In the genomic region with DNA sequence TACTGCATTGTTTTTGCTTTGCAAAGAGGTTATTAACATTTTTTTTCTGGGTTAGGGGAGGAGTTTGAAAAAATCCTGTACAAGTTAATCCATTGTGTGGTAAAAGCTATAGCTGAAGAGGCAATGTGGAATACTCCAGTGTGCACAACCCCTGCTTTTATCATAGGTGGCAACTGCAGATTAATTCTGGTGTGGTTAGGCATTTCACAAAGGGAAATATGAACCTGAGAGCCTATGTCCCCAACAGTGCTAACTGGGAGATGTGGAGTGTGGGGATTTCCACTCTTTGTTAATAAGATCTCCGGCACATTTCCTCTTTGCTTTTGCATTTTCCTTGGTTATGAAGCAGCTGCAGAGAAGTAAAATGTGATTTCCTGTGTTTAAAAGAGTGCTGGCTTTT, we compare ENCODE assay signal across 9 cellular contexts. TPM values are rescaled to one million over a fixed set of nuclear protein-coding genes. Genes with fewer than 3 reads are reported as not detected.
DNase-seq lines count a peak whose midpoint lies in the region; ATAC-seq, FAIRE-seq and TF ChIP-seq lines count a peak whose summit lies in the region.
"Had no signal": no experiment of that assay in that cellular context is flagged by ENCODE, and none has a peak within 500 bp of the region (broad histone marks: within the 10 kb centered on the region; RNA-seq: fewer than 3 reads in every experiment).

No MANE protein-coding gene starts in this region.

- no peak overlapping the region for H2BK15ac ChIP-seq in IMR-90 (ENCODE audit: low read depth, low read length)

- POLR2A ChIA-PET in IMR-90 (lab: Charles Lee; ENCODE audit: unreplicated experiment), result no interaction called here
- POLR2A ChIA-PET in GM12878 (lab: Charles Lee), result interaction anchor here (1.3 kb wide), 1 partner anchor 672 kb away, joined by 4 read pairs; no protein-coding TSS in a partner anchor

- no peak overlapping the region for H3K56ac ChIP-seq in IMR-90 (ENCODE audit: extremely low read depth, insufficient read depth, low read length)

- H4K5ac ChIP-seq in IMR-90 (ENCODE audit: low read depth, low read length), result no peak overlapping the region

- H3K9ac ChIP-seq in IMR-90 (ENCODE audit: low read depth, low read length), result no peak overlapping the region; the same call in 1 of the 2 replicates
- no peak overlapping the region; the same call in 1 of the 2 replicates for H3K9ac ChIP-seq in GM12878 (ENCODE audit: control insufficient read depth, insufficient read depth, low read length)

- H2BK20ac ChIP-seq in IMR-90 (ENCODE audit: low read depth, low read length), result peak overlapping the region; percentile 38; the same call in 1 of the 2 replicates

- H4K8ac ChIP-seq in IMR-90 (ENCODE audit: low read depth in 2 of 2, low read length in 2 of 2), result no peak overlapping the region

- ATAC-seq in IMR-90 (ENCODE audit: low read depth), result no peak; the same call in 1 of the 2 replicates
- peak; percentile 77 for ATAC-seq in GM12878

- TF ChIP-seq POLR2A in IMR-90 (IDR thresholded peaks at IDR 0.05; ENCODE audit: low read depth, low read length) (no peak), GM12878 (IDR thresholded peaks at IDR 0.05; ENCODE audit: low read depth, low read length) (no peak), stomach (IDR thresholded peaks at IDR 0.05) (no peak)

- H3K4ac ChIP-seq in IMR-90 (ENCODE audit: low read depth, low read length), result no peak overlapping the region

- TF ChIP-seq EP300 in GM12878 (IDR thresholded peaks at IDR 0.05; ENCODE audit: borderline replicate concordance in 1 of 2, control insufficient read depth in 1 of 2, low read depth in 2 of 2, low read length in 2 of 2) (no peak), stomach (IDR thresholded peaks at IDR 0.05) (no peak)

- H2AK5ac ChIP-seq in IMR-90 (ENCODE audit: low read depth, low read length), result no peak overlapping the region

- H3K36me3 ChIP-seq in IMR-90 (ENCODE audit: control insufficient read depth, insufficient read depth, low read length) (peaks cover 3% of the 10 kb centered on the region), GM12878 (ENCODE audit: control insufficient read depth in 2 of 2, insufficient read depth in 2 of 2, low read length in 1 of 2) (0 out of 4 replicates have a peak, but pooled peaks cover 1 to 6% of the 10 kb centered on the region in 2 experiments), stomach (peaks cover 0 to 28% (median 8%) of the 10 kb centered on the region in 4 donors)

- intact Hi-C loops in IMR-90 (cut with micrococcal nuclease) (loop anchor here (5.0 kb wide), 1 partner anchor 136 kb away; a partner anchor contains a TSS), GM12878 (cut with micrococcal nuclease; ENCODE audit: unreplicated experiment) (no loop called here), stomach (cut with DNase I; ENCODE audit: low total_unique reads) (no loop called here)

- H2BK5ac ChIP-seq in IMR-90 (ENCODE audit: low read depth, low read length, poor library complexity, severe bottlenecking), result peak overlapping the region; percentile 4

- RAD21 ChIA-PET in GM12878 (lab: Charles Lee; ENCODE audit: unreplicated experiment), result interaction anchor here (0.6 to 2.7 kb wide), 7 partner anchors 9 to 250 kb away, joined by 3 to 10 read pairs (median 5); a partner anchor contains a TSS

- SMC1A ChIA-PET in GM12878 (lab: Charles Lee; ENCODE audit: uncharacterized antibody, unreplicated experiment), result interaction anchor here (0.9 to 5.9 kb wide), 9 partner anchors 10 to 364 kb away, joined by 3 to 41 read pairs (median 5); a partner anchor contains a TSS

- H2AFZ ChIP-seq in IMR-90 (replicated peaks; ENCODE audit: low read length, poor library complexity) (no peak overlapping the region), GM12878 (ENCODE audit: control insufficient read depth, low read depth, low read length) (no peak overlapping the region)

- no peaks in the 10 kb centered on the region for H3K27me3 ChIP-seq in IMR-90 (ENCODE audit: control insufficient read depth, insufficient read depth, low read length)
- H3K27me3 ChIP-seq in GM12878 (replicated peaks in 1 of 2; ENCODE audit: control insufficient read depth in 2 of 2, insufficient read depth in 2 of 2, low read length in 1 of 2), result no peaks in the 10 kb centered on the region
- no peaks in the 10 kb centered on the region for H3K27me3 ChIP-seq in stomach

- peak; percentile 19 for DNase-seq in GM03348 (ENCODE audit: low spot score)
- DNase-seq in IMR-90, result peak; percentile 79
- no peak for DNase-seq in GM12878 (ENCODE audit: low read depth, low spot score)
- peak; percentile 52 for DNase-seq in myocyte (ENCODE audit: low read depth)
- no peak for DNase-seq in caudate nucleus (lab: John Stamatoyannopoulos, UW)
- DNase-seq in SK-N-DZ (ENCODE audit: low spot score), result no peak
- DNase-seq in stomach, result no peak
- no peak for DNase-seq in NCI-H2029 treated with DMSO at 0.1 percent for 48 hours (lab: John Stamatoyannopoulos, UW)
- DNase-seq: activated naive CD8-positive, alpha-beta T cell treated with anti-CD3 and anti-CD28 coated beads, Interleukin-2, amount 10 ng/mL, durations not matched to agents 7 days and 5 days had no signal

- H3K9me3 ChIP-seq in IMR-90 (ENCODE audit: control insufficient read depth, insufficient read depth, low read length), result no peaks in the 10 kb centered on the region
- H3K9me3 ChIP-seq in GM12878 (replicated peaks; ENCODE audit: control insufficient read depth, insufficient read depth, low read length), result no peaks in the 10 kb centered on the region
- no peaks in the 10 kb centered on the region for H3K9me3 ChIP-seq in stomach

- peak overlapping the region; percentile 24; the same call in 1 of the 2 replicates for H3K18ac ChIP-seq in IMR-90 (ENCODE audit: low read depth, low read length)

- BruUV-seq in IMR-90 (replicated peaks; lab: Mats Ljungman, UMichigan) (no TSS peak), GM12878 (replicated peaks; lab: Mats Ljungman, UMichigan) (TSS peak; percentile 49)

- H4K20me1 ChIP-seq in IMR-90 (ENCODE audit: insufficient read depth, low read length) (no peaks in the 10 kb centered on the region), GM12878 (ENCODE audit: control insufficient read depth, insufficient read depth) (no peaks in the 10 kb centered on the region)

- TF ChIP-seq RAD21 in IMR-90 (IDR thresholded peaks at IDR 0.05; ENCODE audit: low read length) (no peak), GM12878 (IDR thresholded peaks at IDR 0.05; ENCODE audit: insufficient read depth, low read depth, low read length) (no peak)

- no peak for TF ChIP-seq CTCF in IMR-90 (conservative IDR thresholded peaks at IDR 0.05; ENCODE audit: low read depth, low read length)
- no peak for TF ChIP-seq CTCF in GM12878 (IDR thresholded peaks at IDR 0.05 in 2 of 3, conservative IDR thresholded peaks at IDR 0.05 in 1 of 3; ENCODE audit: control insufficient read depth in 2 of 3, extremely low read depth in 1 of 3, insufficient read depth in 1 of 3, low read depth in 3 of 3, low read length in 3 of 3)
- no peak for TF ChIP-seq CTCF in stomach (IDR thresholded peaks at IDR 0.05)

- in situ Hi-C loops in IMR-90 (cut with MboI; ENCODE audit: low sequenced_read_pairs) (no loop called here), GM12878 (cut with MboI) (no loop called here)

- H3K4me2 ChIP-seq in IMR-90 (ENCODE audit: low read depth, low read length), result peak overlapping the region; percentile 61; the same call in 1 of the 2 replicates
- peak overlapping the region; percentile 51 for H3K4me2 ChIP-seq in GM12878 (ENCODE audit: control insufficient read depth, insufficient read depth)

- H2AK9ac ChIP-seq in IMR-90 (replicated peaks; ENCODE audit: low read depth, low read length, poor library complexity), result no peak overlapping the region

- H3K79me1 ChIP-seq in IMR-90 (ENCODE audit: low read depth in 1 of 2, low read length in 2 of 2), result peaks cover 8 to 31% of the 10 kb centered on the region in 2 experiments; a peak in 3 of 4 replicates

- CTCF ChIA-PET in IMR-90 (lab: Yijun Ruan, JAX) (interaction anchor here (0.6 to 2.0 kb wide), 2 partner anchors 15 to 531 kb away, joined by 3 to 6 read pairs; no protein-coding TSS in a partner anchor), GM12878 (lab: Yijun Ruan, JAX) (interaction anchor here (0.6 to 3.4 kb wide), 7 partner anchors 14 to 258 kb away, joined by 3 to 28 read pairs (median 4); a partner anchor contains a TSS)

- dilution Hi-C loops in IMR-90 (cut with HindIII; ENCODE audit: low sequenced_read_pairs, unreplicated experiment), result no loop called here

- peaks cover 1% of the 10 kb centered on the region for H3K79me2 ChIP-seq in GM12878 (ENCODE audit: control insufficient read depth, insufficient read depth, low read length)

- no peak overlapping the region for H3K23ac ChIP-seq in IMR-90 (ENCODE audit: low read depth, low read length)

- FAIRE-seq in GM12878 (lab: Jason Lieb, UNC), result peak; percentile 71

- H3K4me1 ChIP-seq in IMR-90 (ENCODE audit: control insufficient read depth, insufficient read depth, low read length) (peaks cover 11% of the 10 kb centered on the region), GM12878 (ENCODE audit: control insufficient read depth, insufficient read depth, low read length) (peaks cover 15% of the 10 kb centered on the region), stomach (peaks cover 4 to 32% (median 8%) of the 10 kb centered on the region in 4 donors)

- no peak overlapping the region for H4K91ac ChIP-seq in IMR-90 (ENCODE audit: insufficient read depth, low read depth, low read length)

- H3K4me3 ChIP-seq in IMR-90 (ENCODE audit: insufficient read depth, low read depth, low read length), result no peak overlapping the region
- H3K4me3 ChIP-seq in GM12878, result peak overlapping the region; percentile 20; the same call in 1 of the 2 replicates
- H3K4me3 ChIP-seq in stomach, result no peak overlapping the region

- WGBS in IMR-90 (ENCODE audit: extremely low coverage in 2 of 2, insufficient read length in 1 of 2), 2 experiments, result no CpG with 5 or more reads among the region's 1 CpG
- 0% methylated on average over 1 of the region's 1 CpG for WGBS in GM12878 (ENCODE audit: insufficient coverage, insufficient replicate concordance, low lambda C conversion rate, missing lambda C conversion rate)
- 10 to 18% (median 12%) methylated on average over 1 of the region's 1 CpG for WGBS in stomach, 5 donors

- H3K14ac ChIP-seq in IMR-90 (replicated peaks; ENCODE audit: low read depth, low read length), result peak overlapping the region; percentile 81; the same call in 1 of the 2 replicates

- H3K9me1 ChIP-seq in IMR-90 (ENCODE audit: insufficient read depth, low read length), result peaks cover 7% of the 10 kb centered on the region

- H2BK120ac ChIP-seq in IMR-90 (ENCODE audit: low read depth, low read length), result peak overlapping the region; percentile 39; the same call in 1 of the 2 replicates

- no peak overlapping the region for H3K27ac ChIP-seq in IMR-90 (ENCODE audit: insufficient read depth, low read length)
- peak overlapping the region; percentile 45 for H3K27ac ChIP-seq in GM12878 (ENCODE audit: control insufficient read depth, insufficient read depth)
- no peak overlapping the region for H3K27ac ChIP-seq in caudate nucleus (ENCODE audit: low read depth, low read length)
- H3K27ac ChIP-seq in stomach, result peak overlapping the region in 2 of 5 donors; percentile 47 to 59

RNA-seq across cellular contexts. Expression of a gene that starts 33.6 kb away (rescaled TPM):
- total RNA-seq in IMR-90 (2012; rRNA removed), result 41.1 and 50.5 TPM in 2 replicates
- polyA plus RNA-seq in IMR-90 (2012; rRNA removed), result 18.0 and 19.2 TPM in 2 replicates
- polyA plus RNA-seq in IMR-90 (2012; cell fraction: cytosol; rRNA removed), result 7.0 and 14.9 TPM in 2 replicates
- 12.4 and 42.4 TPM in 2 replicates for polyA plus RNA-seq in IMR-90 (2012; cell fraction: nucleus; rRNA removed; ENCODE audit: low replicate concordance)
- total RNA-seq in GM12878 (2013; cell fraction: nucleolus; rRNA removed), result 54.6 and 61.7 TPM in 2 replicates
- total RNA-seq in GM12878 (2014; rRNA removed), result 41.4 and 41.5 TPM in 2 replicates
- 48.3 and 53.2 TPM in 2 replicates for total RNA-seq in GM12878 (2014; rRNA removed; fragmentation: Illumina TruSeq; extraction: Trizol)
- 37.5 and 41.2 TPM in 2 replicates for total RNA-seq in GM12878 (2021)
- polyA plus RNA-seq in GM12878 (2011; ENCODE audit: low read depth), result 26.0 TPM
- 55.9 and 62.6 TPM in 2 replicates for polyA plus RNA-seq in GM12878 (2011; rRNA removed)
- 37.4 and 42.9 TPM in 2 replicates for polyA plus RNA-seq in GM12878 (2011; cell fraction: cytosol; rRNA removed)
- polyA plus RNA-seq in GM12878 (2011; cell fraction: nucleus; rRNA removed), result 26.1 TPM in 2 replicates
- 26.6 and 30.1 TPM in 2 replicates for polyA plus RNA-seq in GM12878 (2012)
- polyA plus RNA-seq in GM12878 (2014; fragmentation: Illumina TruSeq; extraction: Trizol), result 61.3 and 70.3 TPM in 2 replicates
- 10 to 100 TPM; 45.2 TPM for polyA plus RNA-seq in GM12878 (2014; fragmentation: Nextera tagmentation; extraction: Ambion mirVana)
- 38.3 and 38.8 TPM in 2 replicates for polyA plus RNA-seq in GM12878 (2014; rRNA removed)
- 10 to 100 TPM; 48.2 to 50.9 TPM for polyA plus RNA-seq in GM12878 (2016; fragmentation: Nextera tagmentation; extraction: Ambion mirVana)
- polyA minus RNA-seq in GM12878 (2011; rRNA and poly(A)+ RNA removed), result 49.0 and 52.5 TPM in 2 replicates
- polyA minus RNA-seq in GM12878 (2011; cell fraction: cytosol; rRNA and poly(A)+ RNA removed), result 4.7 and 7.5 TPM in 2 replicates
- 19.8 and 35.6 TPM in 2 replicates for polyA minus RNA-seq in GM12878 (2011; cell fraction: nucleus; rRNA and poly(A)+ RNA removed)
- total RNA-seq in myocyte, result 38.4 and 39.1 TPM in 2 replicates
- 21.2 TPM for polyA plus RNA-seq in myocyte (2012)
- 37.1 and 40.1 TPM in 2 replicates for polyA plus RNA-seq in SK-N-DZ (2014; cell fraction: cytosol; rRNA removed)
- 24.7 and 25.4 TPM in 2 replicates for polyA plus RNA-seq in SK-N-DZ (2014; cell fraction: nucleus; rRNA removed)
- 10 to 100 TPM; 36.9 to 79.0 (median 52.1) TPM for total RNA-seq in stomach
- polyA plus RNA-seq in stomach, result 10 to 100 TPM in 1 of 3 donors, 1 to 10 TPM in 2; 6.6 to 13.8 (median 9.1) TPM

RNA-seq across cellular contexts. Expression of a gene that starts 34.2 kb away (rescaled TPM):
- total RNA-seq in IMR-90 (2012; rRNA removed), result 17.0 and 31.1 TPM in 2 replicates
- polyA plus RNA-seq in IMR-90 (2012; rRNA removed), result 13.0 and 15.9 TPM in 2 replicates
- 2.2 and 3.3 TPM in 2 replicates for polyA plus RNA-seq in IMR-90 (2012; cell fraction: cytosol; rRNA removed)
- 1.8 and 10.6 TPM in 2 replicates for polyA plus RNA-seq in IMR-90 (2012; cell fraction: nucleus; rRNA removed; ENCODE audit: low replicate concordance)
- total RNA-seq in GM12878 (2013; cell fraction: nucleolus; rRNA removed), result 40.8 and 43.9 TPM in 2 replicates
- total RNA-seq in GM12878 (2014; rRNA removed), result 36.2 and 44.6 TPM in 2 replicates
- 49.2 and 49.5 TPM in 2 replicates for total RNA-seq in GM12878 (2014; rRNA removed; fragmentation: Illumina TruSeq; extraction: Trizol)
- 29.9 and 35.8 TPM in 2 replicates for total RNA-seq in GM12878 (2021)
- polyA plus RNA-seq in GM12878 (2011; ENCODE audit: low read depth), result 43.1 TPM
- 41.8 and 59.9 TPM in 2 replicates for polyA plus RNA-seq in GM12878 (2011; rRNA removed)
- 10.5 and 11.0 TPM in 2 replicates for polyA plus RNA-seq in GM12878 (2011; cell fraction: cytosol; rRNA removed)
- polyA plus RNA-seq in GM12878 (2011; cell fraction: nucleus; rRNA removed), result 14.7 and 18.4 TPM in 2 replicates
- 43.8 and 46.6 TPM in 2 replicates for polyA plus RNA-seq in GM12878 (2012)
- 38.3 and 42.1 TPM in 2 replicates for polyA plus RNA-seq in GM12878 (2014; fragmentation: Illumina TruSeq; extraction: Trizol)
- 10 to 100 TPM; 77.8 to 80.5 TPM for polyA plus RNA-seq in GM12878 (2014; fragmentation: Nextera tagmentation; extraction: Ambion mirVana)
- polyA plus RNA-seq in GM12878 (2014; rRNA removed), result 24.9 and 27.6 TPM in 2 replicates
- polyA plus RNA-seq in GM12878 (2016; fragmentation: Nextera tagmentation; extraction: Ambion mirVana), result 10 to 100 TPM; 44.1 to 46.3 TPM
- 15.6 and 22.5 TPM in 2 replicates for polyA minus RNA-seq in GM12878 (2011; rRNA and poly(A)+ RNA removed)
- polyA minus RNA-seq in GM12878 (2011; cell fraction: cytosol; rRNA and poly(A)+ RNA removed), result 8.3 and 11.9 TPM in 2 replicates
- 7.4 and 14.1 TPM in 2 replicates for polyA minus RNA-seq in GM12878 (2011; cell fraction: nucleus; rRNA and poly(A)+ RNA removed)
- total RNA-seq in myocyte, result 45.7 and 52.2 TPM in 2 replicates
- polyA plus RNA-seq in myocyte (2012), result 21.2 TPM
- polyA plus RNA-seq in SK-N-DZ (2014; cell fraction: cytosol; rRNA removed), result 70.2 and 71.1 TPM in 2 replicates
- polyA plus RNA-seq in SK-N-DZ (2014; cell fraction: nucleus; rRNA removed), result 75.3 and 86.9 TPM in 2 replicates
- total RNA-seq in stomach, result 10 to 100 TPM; 15.6 to 53.7 (median 21.0) TPM
- polyA plus RNA-seq in stomach, result 10 to 100 TPM; 24.2 to 47.4 (median 25.1) TPM

Comparison
In these comparisons a context has a peak if more than half of its experiments do, and no peak if none do; other contexts are left out.
1. DNase-seq: peak in GM03348 (single experiment), IMR-90 (single experiment) and myocyte (single experiment); none in GM12878 (single experiment), caudate nucleus (0 of 61), SK-N-DZ (single experiment), stomach (single experiment) and NCI-H2029 treated with DMSO at 0.1 percent for 48 hours (single experiment).